In the genomic region with DNA sequence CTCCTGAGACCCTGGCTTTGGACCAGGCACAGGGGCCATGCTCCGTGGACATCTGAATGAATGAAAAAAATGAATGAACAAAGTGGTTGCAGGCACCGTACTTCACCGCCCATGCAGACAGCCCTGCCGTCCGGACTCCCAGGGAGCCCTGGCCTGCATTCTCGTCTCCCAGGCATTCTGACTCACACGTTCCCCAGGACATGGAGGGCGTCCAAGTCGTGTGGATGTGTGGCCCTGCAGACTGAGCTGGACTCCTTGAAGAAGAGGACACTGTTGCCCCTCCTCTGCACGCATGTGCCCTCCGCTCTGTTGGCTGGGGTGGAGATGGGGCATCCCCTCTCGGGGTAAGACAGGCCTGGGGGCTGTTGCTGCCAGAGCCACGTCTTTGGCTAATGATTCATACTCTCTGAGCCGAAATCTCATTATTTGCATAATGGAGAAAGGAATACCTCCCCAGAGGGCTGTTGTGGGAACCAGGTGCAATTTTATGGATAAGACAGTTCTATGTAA, we compare ENCODE assay signal across 9 cellular contexts. TPM values are rescaled to one million over a fixed set of nuclear protein-coding genes. Genes with fewer than 3 reads are reported as not detected.
A peak's percentile ranks its signal among the peaks of the same experiment; 100 is the strongest.
DNase-seq lines count a peak whose midpoint lies in the region; ATAC-seq and TF ChIP-seq lines count a peak whose summit lies in the region.
"Had no signal": no experiment of that assay in that cellular context is flagged by ENCODE, and none has a peak within 500 bp of the region (broad histone marks: within the 10 kb centered on the region; RNA-seq: fewer than 3 reads in every experiment).

No MANE protein-coding gene starts in this region.

- intact Hi-C loops in Right ventricle myocardium inferior (cut with DNase I): no loop called here
- intact Hi-C loops in sigmoid colon (cut with DNase I): no loop called here

- TF ChIP-seq EP300 in sigmoid colon (IDR thresholded peaks at IDR 0.05): no peak

- no peak for TF ChIP-seq CTCF in Peyer's patch (IDR thresholded peaks at IDR 0.05)
- TF ChIP-seq CTCF in sigmoid colon (IDR thresholded peaks at IDR 0.05): no peak

- H3K27me3 ChIP-seq in Peyer's patch: no peaks in the 10 kb centered on the region
- H3K27me3 ChIP-seq in sigmoid colon: no peaks in the 10 kb centered on the region

- DNase-seq in GM04503 (ENCODE audit: low read depth): peak; percentile 85
- peak in 2 of 3 donors; percentile 50 for DNase-seq in Peyer's patch
- peak; percentile 82 for DNase-seq in Right ventricle myocardium inferior (ENCODE audit: missing footprints)
- DNase-seq in sigmoid colon: peak; percentile 91
- no peak for DNase-seq in stimulated activated CD4-positive, alpha-beta T cell treated with anti-CD3 and anti-CD28 coated beads, Interleukin-2, amount 100 ng/mL, for 48 hours
- DNase-seq in COR-L47 (lab: John Stamatoyannopoulos, UW): no peak
- no peak for DNase-seq in activated naive CD4-positive, alpha-beta T cell treated with anti-CD3 and anti-CD28 coated beads, Interleukin-2, amount 10 ng/mL, durations not matched to agents 7 days and 5 days

- TF ChIP-seq POLR2A in Peyer's patch (IDR thresholded peaks at IDR 0.05) (no peak), sigmoid colon (IDR thresholded peaks at IDR 0.05) (no peak)

- peaks cover 6% of the 10 kb centered on the region for H3K9me3 Mint-ChIP-seq in activated naive CD4-positive, alpha-beta T cell treated with anti-CD3 and anti-CD28 coated beads, Interleukin-2, amount 10 ng/mL, durations not matched to agents 7 days and 5 days

- 60 to 70% methylated on average over 14 of the region's 14 CpGs for WGBS in sigmoid colon, 2 donors

- CTCF ChIA-PET in activated naive CD4-positive, alpha-beta T cell treated with anti-CD3 and anti-CD28 coated beads, Interleukin-2, amount 10 ng/mL, durations not matched to agents 7 days and 5 days (lab: Charles Lee): no interaction called here

- H3K4me3 ChIP-seq in Peyer's patch (no peak overlapping the region), sigmoid colon (no peak overlapping the region)

- no peak overlapping the region for H3K27ac ChIP-seq in Peyer's patch
- H3K27ac ChIP-seq in sigmoid colon: peak overlapping the region in 3 of 4 donors; percentile 31 to 63 (median 42)

- H3K4me1 ChIP-seq in Peyer's patch: no peaks in the 10 kb centered on the region
- H3K4me1 ChIP-seq in sigmoid colon: peaks cover 0 to 20% (median 16%) of the 10 kb centered on the region in 4 donors

- H3K9me3 ChIP-seq in Peyer's patch (no peaks in the 10 kb centered on the region), sigmoid colon (no peaks in the 10 kb centered on the region)

- H3K4me1 Mint-ChIP-seq in activated naive CD4-positive, alpha-beta T cell treated with anti-CD3 and anti-CD28 coated beads, Interleukin-2, amount 10 ng/mL, durations not matched to agents 7 days and 5 days: no peaks in the 10 kb centered on the region

- peaks cover 3% of the 10 kb centered on the region for H3K27me3 Mint-ChIP-seq in activated naive CD4-positive, alpha-beta T cell treated with anti-CD3 and anti-CD28 coated beads, Interleukin-2, amount 10 ng/mL, durations not matched to agents 7 days and 5 days

- H3K36me3 Mint-ChIP-seq in activated naive CD4-positive, alpha-beta T cell treated with anti-CD3 and anti-CD28 coated beads, Interleukin-2, amount 10 ng/mL, durations not matched to agents 7 days and 5 days: no peaks in the 10 kb centered on the region
- H3K36me3 Mint-ChIP-seq: naive thymus-derived CD8-positive, alpha-beta T cell had no signal

- ATAC-seq in Right ventricle myocardium inferior: peak; percentile 89
- no peak for ATAC-seq in GM21737 (IDR thresholded peaks at IDR 0.05; ENCODE audit: unreplicated experiment)
- ATAC-seq: naive thymus-derived CD8-positive, alpha-beta T cell had no signal

- H3K36me3 ChIP-seq in Peyer's patch (no peaks in the 10 kb centered on the region), sigmoid colon (no peaks in the 10 kb centered on the region)

- no peak overlapping the region for H3K27ac Mint-ChIP-seq in activated naive CD4-positive, alpha-beta T cell treated with anti-CD3 and anti-CD28 coated beads, Interleukin-2, amount 10 ng/mL, durations not matched to agents 7 days and 5 days

- no peak overlapping the region for H3K4me3 Mint-ChIP-seq in activated naive CD4-positive, alpha-beta T cell treated with anti-CD3 and anti-CD28 coated beads, Interleukin-2, amount 10 ng/mL, durations not matched to agents 7 days and 5 days
- H3K4me3 Mint-ChIP-seq: naive thymus-derived CD8-positive, alpha-beta T cell had no signal

RNA-seq across cellular contexts. Expression of a gene that starts 49.7 kb away (rescaled TPM):
- total RNA-seq in Peyer's patch: 10 to 100 TPM; 10.7 to 18.6 (median 16.4) TPM
- 26.2 TPM for total RNA-seq in Right ventricle myocardium inferior
- total RNA-seq in sigmoid colon: 10 to 100 TPM; 16.1 to 25.7 (median 20.5) TPM
- 10 to 100 TPM in 1 of 3 donors, 1 to 10 TPM in 2; 8.3 to 13.6 (median 8.4) TPM for polyA plus RNA-seq in sigmoid colon

Comparison
In these comparisons a context has a peak if more than half of its experiments do, and no peak if none do; other contexts are left out.
1. DNase-seq: peak in GM04503 (single experiment), Peyer's patch (2 of 3), Right ventricle myocardium inferior (single experiment) and sigmoid colon (single experiment); none in stimulated activated CD4-positive, alpha-beta T cell treated with anti-CD3 and anti-CD28 coated beads, Interleukin-2, amount 100 ng/mL, for 48 hours (0 of 2), COR-L47 (single experiment) and activated naive CD4-positive, alpha-beta T cell treated with anti-CD3 and anti-CD28 coated beads, Interleukin-2, amount 10 ng/mL, durations not matched to agents 7 days and 5 days (single experiment).
2. H3K27ac ChIP-seq: peak in sigmoid colon (3 of 4); none in Peyer's patch (0 of 4).